Comparison of ENCODE assay signal across 16 cellular contexts in the genomic region with DNA sequence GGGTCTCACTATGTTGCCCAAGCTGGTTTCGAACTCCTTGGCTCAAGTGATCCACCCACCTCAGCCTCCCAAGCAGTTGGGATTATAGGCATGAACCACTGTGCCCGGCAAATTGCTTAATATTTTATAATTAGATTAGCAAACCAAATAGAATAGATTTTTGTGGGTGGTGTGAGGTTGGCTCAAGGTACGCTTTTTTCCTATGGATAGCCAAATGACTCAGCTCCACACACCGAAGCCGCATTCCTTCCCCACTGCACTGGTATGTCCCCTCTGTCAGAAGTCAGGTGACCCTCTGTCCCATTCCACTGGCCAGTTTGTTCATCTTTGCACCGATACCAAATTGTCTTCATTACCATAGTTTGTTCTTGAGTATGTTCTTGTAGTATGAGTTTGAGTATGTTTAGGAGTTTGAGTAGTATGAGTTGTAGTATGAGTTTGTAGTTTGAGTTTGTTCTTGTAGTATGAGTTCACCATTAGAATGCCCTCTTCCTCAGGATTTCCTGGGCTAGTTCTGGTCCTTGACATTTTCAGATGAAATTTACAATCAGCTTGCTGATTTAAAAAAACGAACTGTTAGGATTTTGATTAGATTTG. TPM values are rescaled to one million over a fixed set of nuclear protein-coding genes. Genes with fewer than 3 reads are reported as not detected.
DNase-seq lines count a peak whose midpoint lies in the region; ATAC-seq, FAIRE-seq and TF ChIP-seq lines count a peak whose summit lies in the region.
"Had no signal": no experiment of that assay in that cellular context is flagged by ENCODE, and none has a peak within 500 bp of the region (broad histone marks: within the 10 kb centered on the region; RNA-seq: fewer than 3 reads in every experiment).

No MANE protein-coding gene starts in this region.

- POLR2A ChIA-PET in A549 (lab: Yijun Ruan, JAX) (no interaction called here), IMR-90 (lab: Charles Lee; ENCODE audit: unreplicated experiment) (no interaction called here), MCF 10A (lab: Yijun Ruan, JAX) (interaction anchor here (0.8 to 1.1 kb wide), 2 partner anchors 9 to 201 kb away, joined by 3 read pairs; no protein-coding TSS in a partner anchor)

- BruUV-seq in IMR-90 (replicated peaks; lab: Mats Ljungman, UMichigan), result no TSS peak
- no TSS peak for BruUV-seq in MCF 10A (replicated peaks; lab: Mats Ljungman, UMichigan)

- no peak overlapping the region for H4K5ac ChIP-seq in IMR-90 (ENCODE audit: low read depth, low read length)

- no peaks in the 10 kb centered on the region for H4K20me1 ChIP-seq in IMR-90 (ENCODE audit: insufficient read depth, low read length)

- peak overlapping the region; percentile 74 for H2BK120ac ChIP-seq in IMR-90 (ENCODE audit: low read depth, low read length)

- TF ChIP-seq POLR2A in A549 (IDR thresholded peaks at IDR 0.05; ENCODE audit: low read length) (no peak), IMR-90 (IDR thresholded peaks at IDR 0.05; ENCODE audit: low read depth, low read length) (no peak)

- DNase-seq in A549 (ENCODE audit: low read depth in 1 of 2, low spot score in 1 of 2) (peak; percentile 60 to 84), IMR-90 (peak; percentile 51), MCF 10A (ENCODE audit: unreplicated experiment) (peak; percentile 85), kidney epithelial cell (ENCODE audit: low read depth) (peak; percentile 43), colonic mucosa (no peak)
- no peak for DNase-seq in stimulated activated CD4-positive, alpha-beta T cell treated with anti-CD3 and anti-CD28 coated beads, Interleukin-4, amount 100 ng/mL, for 1 hour
- no peak for DNase-seq in activated CD4-positive, alpha-beta T cell treated with anti-CD3 and anti-CD28 coated beads, Interleukin-2, amount 50 U/mL, for 48 hours
- DNase-seq: activated effector memory CD4-positive, alpha-beta T cell treated with anti-CD3 and anti-CD28 coated beads, Interleukin-2, amount 50 U/mL, for 16 hours; GDM1; natural killer cell; NCI-H2081 treated with DMSO at 0.1 percent for 48 hours; tibial artery had no signal

- H3K9me1 ChIP-seq in IMR-90 (ENCODE audit: insufficient read depth, low read length), result peaks cover 5% of the 10 kb centered on the region

- no peak overlapping the region for H2AK9ac ChIP-seq in IMR-90 (replicated peaks; ENCODE audit: low read depth, low read length, poor library complexity)

- H3K9me3 ChIP-seq in A549 (peaks cover 3% of the 10 kb centered on the region; the same call in 1 of the 3 replicates), IMR-90 (ENCODE audit: control insufficient read depth, insufficient read depth, low read length) (no peaks in the 10 kb centered on the region), colonic mucosa (no peaks in the 10 kb centered on the region)
- H3K9me3 ChIP-seq: tibial artery had no signal

- H3K14ac ChIP-seq in IMR-90 (replicated peaks; ENCODE audit: low read depth, low read length), result peak overlapping the region; percentile 54; the same call in 1 of the 2 replicates

- H3K4me2 ChIP-seq in A549 (peak overlapping the region; percentile 45), IMR-90 (ENCODE audit: low read depth, low read length) (no peak overlapping the region; the same call in 1 of the 2 replicates)

- peak overlapping the region; percentile 59; the same call in 1 of the 2 replicates for H3K4ac ChIP-seq in IMR-90 (ENCODE audit: low read depth, low read length)

- H4K8ac ChIP-seq in IMR-90 (ENCODE audit: low read depth in 2 of 2, low read length in 2 of 2), result peak overlapping the region; percentile 3 to 63; a peak in 3 of 4 replicates

- TF ChIP-seq EP300 in A549 (IDR thresholded peaks at IDR 0.05), result peak; percentile 53 to 92; a peak in 3 of 5 replicates

- H3K9me3 Mint-ChIP-seq in MCF 10A (ENCODE audit: unreplicated experiment), result no peaks in the 10 kb centered on the region
- H3K9me3 Mint-ChIP-seq: natural killer cell; T-helper 1 cell treated with Interleukin-12 subunit alpha and Interleukin-12 subunit beta and Interleukin-4 antibody, amounts not matched to agents 30 μg/mL and 1 μg/mL, for 36 hours had no signal

- FAIRE-seq in A549 (lab: Jason Lieb, UNC), result no peak
- FAIRE-seq: A204.1, frontal cortex had no signal

- TF ChIP-seq CTCF in A549 (IDR thresholded peaks at IDR 0.05) (no peak), IMR-90 (conservative IDR thresholded peaks at IDR 0.05; ENCODE audit: low read depth, low read length) (no peak), MCF 10A (IDR thresholded peaks at IDR 0.05; ENCODE audit: unreplicated experiment) (no peak), kidney epithelial cell (IDR thresholded peaks at IDR 0.05; ENCODE audit: insufficient read depth, low read length, poor library complexity, severe bottlenecking) (no peak), colonic mucosa (IDR thresholded peaks at IDR 0.05) (no peak)

- peak overlapping the region; percentile 60; the same call in 2 of the 3 replicates for H2BK15ac ChIP-seq in IMR-90 (ENCODE audit: low read depth, low read length)

- H3K79me1 ChIP-seq in IMR-90 (ENCODE audit: low read depth in 1 of 2, low read length in 2 of 2), result no peaks in the 10 kb centered on the region

- peak overlapping the region; percentile 3; the same call in 1 of the 2 replicates for H3K18ac ChIP-seq in IMR-90 (ENCODE audit: low read depth, low read length)

- H3K36me3 ChIP-seq in IMR-90 (ENCODE audit: control insufficient read depth, insufficient read depth, low read length), result no peaks in the 10 kb centered on the region
- no peaks in the 10 kb centered on the region for H3K36me3 ChIP-seq in kidney epithelial cell (ENCODE audit: control insufficient read depth, insufficient read depth, low read length)
- H3K36me3 ChIP-seq in colonic mucosa, result no peaks in the 10 kb centered on the region
- H3K36me3 ChIP-seq: tibial artery had no signal

- H3K4me1 Mint-ChIP-seq in MCF 10A (ENCODE audit: insufficient read depth, unreplicated experiment), result peaks cover 29% of the 10 kb centered on the region

- no peaks in the 10 kb centered on the region for H3K36me3 Mint-ChIP-seq in MCF 10A (ENCODE audit: insufficient read depth, unreplicated experiment)
- H3K36me3 Mint-ChIP-seq: natural killer cell had no signal

- H2BK5ac ChIP-seq in IMR-90 (ENCODE audit: low read depth, low read length, poor library complexity, severe bottlenecking), result peak overlapping the region; percentile 67

- H3K4me1 ChIP-seq in A549 (peaks cover 73% of the 10 kb centered on the region), IMR-90 (ENCODE audit: control insufficient read depth, insufficient read depth, low read length) (peaks cover 5% of the 10 kb centered on the region), colonic mucosa (no peaks in the 10 kb centered on the region)

- in situ Hi-C loops in IMR-90 (cut with MboI; ENCODE audit: low sequenced_read_pairs), result no loop called here

- H3K27ac Mint-ChIP-seq in MCF 10A (ENCODE audit: low read depth, unreplicated experiment), result peak overlapping the region; percentile 29
- H3K27ac Mint-ChIP-seq: natural killer cell had no signal

- dilution Hi-C loops in IMR-90 (cut with HindIII; ENCODE audit: low sequenced_read_pairs, unreplicated experiment), result no loop called here

- H2AK5ac ChIP-seq in IMR-90 (ENCODE audit: low read depth, low read length), result peak overlapping the region; percentile 39

- no peaks in the 10 kb centered on the region for H3K27me3 Mint-ChIP-seq in MCF 10A (ENCODE audit: insufficient read depth, unreplicated experiment)

- H3K27me3 ChIP-seq in IMR-90 (ENCODE audit: control insufficient read depth, insufficient read depth, low read length) (no peaks in the 10 kb centered on the region), kidney epithelial cell (ENCODE audit: control insufficient read depth, insufficient read depth, low read length) (no peaks in the 10 kb centered on the region), colonic mucosa (no peaks in the 10 kb centered on the region)
- H3K27me3 ChIP-seq: tibial artery had no signal

- CTCF ChIA-PET in A549 (lab: Yijun Ruan, JAX) (interaction anchor here (0.9 to 7.3 kb wide), 4 partner anchors 11 to 47 kb away, joined by 3 to 52 read pairs (median 10); no protein-coding TSS in a partner anchor), IMR-90 (lab: Yijun Ruan, JAX) (interaction anchor here (1.1 kb wide), 1 partner anchor 8 kb away, joined by 3 read pairs; no protein-coding TSS in a partner anchor), MCF 10A (lab: Yijun Ruan, JAX) (interaction anchor here (0.6 to 2.0 kb wide), 4 partner anchors 10 to 42 kb away, joined by 3 to 9 read pairs (median 4); no protein-coding TSS in a partner anchor)

- ATAC-seq in A549, result peak; percentile 88 to 96
- peak; percentile 50 for ATAC-seq in IMR-90 (ENCODE audit: low read depth)
- ATAC-seq in GM18868 (IDR thresholded peaks at IDR 0.05; ENCODE audit: unreplicated experiment), result no peak
- ATAC-seq: natural killer cell had no signal

- H3K56ac ChIP-seq in IMR-90 (ENCODE audit: extremely low read depth, insufficient read depth, low read length), result no peak overlapping the region

- intact Hi-C loops in IMR-90 (cut with micrococcal nuclease) (no loop called here), MCF 10A (cut with micrococcal nuclease) (no loop called here), colonic mucosa (cut with DNase I) (no loop called here)

- peak overlapping the region; percentile 51 for H2BK20ac ChIP-seq in IMR-90 (ENCODE audit: low read depth, low read length)

- no peak overlapping the region for H3K23ac ChIP-seq in IMR-90 (ENCODE audit: low read depth, low read length)

- H3K4me3 Mint-ChIP-seq in MCF 10A (ENCODE audit: unreplicated experiment), result no peak overlapping the region
- H3K4me3 Mint-ChIP-seq: natural killer cell; T-helper 1 cell treated with Interleukin-12 subunit alpha and Interleukin-12 subunit beta and Interleukin-4 antibody, amounts not matched to agents 30 μg/mL and 1 μg/mL, for 36 hours had no signal

- H4K91ac ChIP-seq in IMR-90 (ENCODE audit: insufficient read depth, low read depth, low read length), result peak overlapping the region; percentile 67

- no peak overlapping the region for H3K9ac ChIP-seq in IMR-90 (ENCODE audit: low read depth, low read length)
- no peak overlapping the region for H3K9ac ChIP-seq in colonic mucosa (ENCODE audit: low read depth in 2 of 2, low read length in 2 of 2)

- TF ChIP-seq RAD21 in A549 (conservative IDR thresholded peaks at IDR 0.05 in 1 of 2, IDR thresholded peaks at IDR 0.05 in 1 of 2) (0 out of 5 replicates have a peak, but pooled peaks of 1 of the 2 experiments have one; percentile 20), IMR-90 (IDR thresholded peaks at IDR 0.05; ENCODE audit: low read length) (no peak)

- H3K4me3 ChIP-seq in A549 (no peak overlapping the region), IMR-90 (ENCODE audit: insufficient read depth, low read depth, low read length) (no peak overlapping the region), kidney epithelial cell (ENCODE audit: low read depth, low read length) (no peak overlapping the region), colonic mucosa (no peak overlapping the region)
- H3K4me3 ChIP-seq: tibial artery had no signal

- H3K27ac ChIP-seq in A549, result peak overlapping the region; percentile 91 to 100
- H3K27ac ChIP-seq in IMR-90 (ENCODE audit: insufficient read depth, low read length), result no peak overlapping the region
- no peak overlapping the region for H3K27ac ChIP-seq in colonic mucosa
- H3K27ac ChIP-seq: tibial artery had no signal

- peak overlapping the region; percentile 50 for H2AFZ ChIP-seq in IMR-90 (replicated peaks; ENCODE audit: low read length, poor library complexity)

- WGBS in A549 (ENCODE audit: missing lambda C conversion rate), result 6% methylated on average over 7 of the region's 7 CpGs
- 43% methylated on average over 1 of the region's 7 CpGs; no CpG with 5 or more reads in 1 of the 2 experiments for WGBS in IMR-90 (ENCODE audit: extremely low coverage in 2 of 2, insufficient read length in 1 of 2), 2 experiments

RNA-seq across cellular contexts. Expression of gene SUSD2, which starts 19.4 kb away (rescaled TPM):
- polyA plus RNA-seq in A549 (2011; rRNA removed), result 12.4 and 12.7 TPM in 2 replicates
- 12.0 and 14.3 TPM in 2 replicates for polyA plus RNA-seq in A549 (2012; cell fraction: cytosol; rRNA removed)
- 49.1 and 70.7 TPM in 2 replicates for polyA plus RNA-seq in A549 (2012; cell fraction: nucleus; rRNA removed)
- 51.4 to 60.9 TPM (median 51.9 TPM) in 3 replicates for polyA plus RNA-seq in A549 (2017; fragmentation: RNase III; extraction: RNeasy Plus Mini Kit Qiagen cat#74134 plus additional on column Dnase treatment)
- polyA minus RNA-seq in A549 (2011; rRNA and poly(A)+ RNA removed), result 9.4 and 12.1 TPM in 2 replicates
- 0.18 and 0.28 TPM in 2 replicates for total RNA-seq in IMR-90 (2012; rRNA removed)
- polyA plus RNA-seq in IMR-90 (2012; rRNA removed), result 1.6 and 2.4 TPM in 2 replicates
- 1.1 and 1.9 TPM in 2 replicates for polyA plus RNA-seq in IMR-90 (2012; cell fraction: cytosol; rRNA removed)
- 1.9 and 4.1 TPM in 2 replicates for polyA plus RNA-seq in IMR-90 (2012; cell fraction: nucleus; rRNA removed; ENCODE audit: low replicate concordance)
- 13.3 and 32.8 TPM in 2 replicates for total RNA-seq in MCF 10A (2022)
- total RNA-seq in kidney epithelial cell, result 0.17 and 0.62 TPM in 2 replicates
- total RNA-seq in colonic mucosa, result 1 to 10 TPM; 1.2 to 2.4 TPM

RNA-seq across cellular contexts. Expression of gene GGT5, which starts 44.2 kb away (rescaled TPM):
- polyA plus RNA-seq in A549 (2011; rRNA removed), result 2.3 and 3.1 TPM in 2 replicates
- polyA plus RNA-seq in A549 (2012; cell fraction: cytosol; rRNA removed), result 0.90 and 1.2 TPM in 2 replicates
- polyA plus RNA-seq in A549 (2012; cell fraction: nucleus; rRNA removed), result 8.8 and 9.9 TPM in 2 replicates
- 2.2 to 3.3 TPM (median 2.5 TPM) in 3 replicates for polyA plus RNA-seq in A549 (2017; fragmentation: RNase III; extraction: RNeasy Plus Mini Kit Qiagen cat#74134 plus additional on column Dnase treatment)
- 1.9 and 4.9 TPM in 2 replicates for polyA minus RNA-seq in A549 (2011; rRNA and poly(A)+ RNA removed)
- 0.18 and 0.28 TPM in 2 replicates for total RNA-seq in IMR-90 (2012; rRNA removed)
- 3.1 and 5.8 TPM in 2 replicates for polyA plus RNA-seq in IMR-90 (2012; rRNA removed)
- polyA plus RNA-seq in IMR-90 (2012; cell fraction: cytosol; rRNA removed), result 0.58 and 3.1 TPM in 2 replicates
- polyA plus RNA-seq in IMR-90 (2012; cell fraction: nucleus; rRNA removed; ENCODE audit: low replicate concordance), result 15.2 and 20.3 TPM in 2 replicates
- 31.5 and 34.6 TPM in 2 replicates for total RNA-seq in MCF 10A (2022)
- total RNA-seq in kidney epithelial cell, result 4.2 and 5.9 TPM in 2 replicates
- 1 to 10 TPM; 2.6 to 3.7 TPM for total RNA-seq in colonic mucosa
- total RNA-seq: natural killer cell had no signal

Comparison
In these comparisons a context has a peak if more than half of its experiments do, and no peak if none do; other contexts are left out.
1. DNase-seq: peak in A549 (2 of 2), IMR-90 (single experiment), MCF 10A (single experiment) and kidney epithelial cell (single experiment); none in colonic mucosa (single experiment), stimulated activated CD4-positive, alpha-beta T cell treated with anti-CD3 and anti-CD28 coated beads, Interleukin-4, amount 100 ng/mL, for 1 hour (single experiment) and activated CD4-positive, alpha-beta T cell treated with anti-CD3 and anti-CD28 coated beads, Interleukin-2, amount 50 U/mL, for 48 hours (0 of 2).
2. H3K27ac ChIP-seq: peak in A549 (2 of 2); none in IMR-90 (single experiment) and colonic mucosa (single experiment).